2 cellular contexts compared by ENCODE assay signal in the genomic region with DNA sequence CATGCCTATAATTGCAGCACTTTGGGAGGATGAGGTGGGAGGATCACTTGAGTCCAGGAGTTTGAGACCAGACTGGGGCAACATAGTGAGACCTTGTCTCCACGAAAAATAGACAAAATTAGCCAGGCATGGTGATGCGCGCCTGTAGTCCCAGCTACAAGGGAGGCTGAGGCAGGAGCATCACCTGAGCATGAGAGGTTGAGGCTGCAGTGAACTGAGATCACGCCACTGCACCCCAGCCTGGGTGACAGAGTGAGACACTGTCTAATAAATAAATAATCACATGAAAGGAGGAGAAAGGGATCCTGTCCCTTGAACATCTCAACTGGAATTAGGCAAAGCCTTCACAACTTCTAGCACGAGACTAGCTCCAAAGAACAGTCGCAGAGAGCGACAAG.
TF ChIP-seq lines count a peak whose summit lies in the region.

No MANE protein-coding gene starts in this region.

TF ChIP-seq in GM23338, 12 proteins besides CTCF, POLR2A, EP300 and RAD21 (continues in another document):
- TF ChIP-seq ZNF331 (CRISPR knock-in tag; IDR thresholded peaks at IDR 0.05; ENCODE audit: low read depth) (no peak), JUNB (IDR thresholded peaks at IDR 0.05; ENCODE audit: unreplicated experiment) (no peak), CREB1 (CRISPR knock-in tag; IDR thresholded peaks at IDR 0.05; ENCODE audit: low read depth) (no peak), NANOG (IDR thresholded peaks at IDR 0.05; ENCODE audit: borderline replicate concordance) (no peak), EZH2phosphoT487 (IDR thresholded peaks at IDR 0.05; ENCODE audit: unreplicated experiment) (no peak), ZNF114 (CRISPR knock-in tag; IDR thresholded peaks at IDR 0.05) (no peak), POLR2AphosphoS5 (IDR thresholded peaks at IDR 0.05; ENCODE audit: low read depth) (no peak), STAT1 (IDR thresholded peaks at IDR 0.05; ENCODE audit: unreplicated experiment) (no peak)
- TF ChIP-seq, protein P1, sequence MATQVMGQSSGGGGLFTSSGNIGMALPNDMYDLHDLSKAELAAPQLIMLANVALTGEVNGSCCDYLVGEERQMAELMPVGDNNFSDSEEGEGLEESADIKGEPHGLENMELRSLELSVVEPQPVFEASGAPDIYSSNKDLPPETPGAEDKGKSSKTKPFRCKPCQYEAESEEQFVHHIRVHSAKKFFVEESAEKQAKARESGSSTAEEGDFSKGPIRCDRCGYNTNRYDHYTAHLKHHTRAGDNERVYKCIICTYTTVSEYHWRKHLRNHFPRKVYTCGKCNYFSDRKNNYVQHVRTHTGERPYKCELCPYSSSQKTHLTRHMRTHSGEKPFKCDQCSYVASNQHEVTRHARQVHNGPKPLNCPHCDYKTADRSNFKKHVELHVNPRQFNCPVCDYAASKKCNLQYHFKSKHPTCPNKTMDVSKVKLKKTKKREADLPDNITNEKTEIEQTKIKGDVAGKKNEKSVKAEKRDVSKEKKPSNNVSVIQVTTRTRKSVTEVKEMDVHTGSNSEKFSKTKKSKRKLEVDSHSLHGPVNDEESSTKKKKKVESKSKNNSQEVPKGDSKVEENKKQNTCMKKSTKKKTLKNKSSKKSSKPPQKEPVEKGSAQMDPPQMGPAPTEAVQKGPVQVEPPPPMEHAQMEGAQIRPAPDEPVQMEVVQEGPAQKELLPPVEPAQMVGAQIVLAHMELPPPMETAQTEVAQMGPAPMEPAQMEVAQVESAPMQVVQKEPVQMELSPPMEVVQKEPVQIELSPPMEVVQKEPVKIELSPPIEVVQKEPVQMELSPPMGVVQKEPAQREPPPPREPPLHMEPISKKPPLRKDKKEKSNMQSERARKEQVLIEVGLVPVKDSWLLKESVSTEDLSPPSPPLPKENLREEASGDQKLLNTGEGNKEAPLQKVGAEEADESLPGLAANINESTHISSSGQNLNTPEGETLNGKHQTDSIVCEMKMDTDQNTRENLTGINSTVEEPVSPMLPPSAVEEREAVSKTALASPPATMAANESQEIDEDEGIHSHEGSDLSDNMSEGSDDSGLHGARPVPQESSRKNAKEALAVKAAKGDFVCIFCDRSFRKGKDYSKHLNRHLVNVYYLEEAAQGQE (IDR thresholded peaks at IDR 0.05; ENCODE audit: unreplicated experiment) = no peak
- TF ChIP-seq, protein P2, sequence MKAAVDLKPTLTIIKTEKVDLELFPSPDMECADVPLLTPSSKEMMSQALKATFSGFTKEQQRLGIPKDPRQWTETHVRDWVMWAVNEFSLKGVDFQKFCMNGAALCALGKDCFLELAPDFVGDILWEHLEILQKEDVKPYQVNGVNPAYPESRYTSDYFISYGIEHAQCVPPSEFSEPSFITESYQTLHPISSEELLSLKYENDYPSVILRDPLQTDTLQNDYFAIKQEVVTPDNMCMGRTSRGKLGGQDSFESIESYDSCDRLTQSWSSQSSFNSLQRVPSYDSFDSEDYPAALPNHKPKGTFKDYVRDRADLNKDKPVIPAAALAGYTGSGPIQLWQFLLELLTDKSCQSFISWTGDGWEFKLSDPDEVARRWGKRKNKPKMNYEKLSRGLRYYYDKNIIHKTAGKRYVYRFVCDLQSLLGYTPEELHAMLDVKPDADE (IDR thresholded peaks at IDR 0.05) = no peak

TF ChIP-seq in H1, 55 proteins besides CTCF, POLR2A, EP300 and RAD21:
- no peak for TF ChIP-seq CTBP2 (IDR thresholded peaks at IDR 0.05; ENCODE audit: borderline replicate concordance, insufficient read depth, insufficient read length, low read length)
- no peak for TF ChIP-seq HDAC2 (IDR thresholded peaks at IDR 0.05; ENCODE audit: borderline replicate concordance in 1 of 2, low read depth in 2 of 2, low read length in 2 of 2)
- no peak for TF ChIP-seq FOSL1 (IDR thresholded peaks at IDR 0.05; ENCODE audit: insufficient read depth, low read depth, low read length)
- no peak for TF ChIP-seq GTF2F1 (IDR thresholded peaks at IDR 0.05; ENCODE audit: borderline replicate concordance, low read depth, low read length)
- no peak for TF ChIP-seq EGR1 (IDR thresholded peaks at IDR 0.05; ENCODE audit: borderline replicate concordance, low read depth, low read length)
- TF ChIP-seq PHF8 (conservative IDR thresholded peaks at IDR 0.05; ENCODE audit: low read depth, low read length) = no peak
- TF ChIP-seq, protein P3, sequence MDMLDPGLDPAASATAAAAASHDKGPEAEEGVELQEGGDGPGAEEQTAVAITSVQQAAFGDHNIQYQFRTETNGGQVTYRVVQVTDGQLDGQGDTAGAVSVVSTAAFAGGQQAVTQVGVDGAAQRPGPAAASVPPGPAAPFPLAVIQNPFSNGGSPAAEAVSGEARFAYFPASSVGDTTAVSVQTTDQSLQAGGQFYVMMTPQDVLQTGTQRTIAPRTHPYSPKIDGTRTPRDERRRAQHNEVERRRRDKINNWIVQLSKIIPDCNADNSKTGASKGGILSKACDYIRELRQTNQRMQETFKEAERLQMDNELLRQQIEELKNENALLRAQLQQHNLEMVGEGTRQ (IDR thresholded peaks at IDR 0.05; ENCODE audit: low read length) = no peak
- no peak for TF ChIP-seq NRF1 (IDR thresholded peaks at IDR 0.05; ENCODE audit: low read depth, low read length)
- TF ChIP-seq HDAC6 (IDR thresholded peaks at IDR 0.05; ENCODE audit: low read depth, low read length) = no peak
- no peak for TF ChIP-seq CHD2 (IDR thresholded peaks at IDR 0.05; ENCODE audit: low read length)
- TF ChIP-seq JUND (IDR thresholded peaks at IDR 0.05; ENCODE audit: low read length) = no peak
- no peak for TF ChIP-seq RXRA (IDR thresholded peaks at IDR 0.05; ENCODE audit: insufficient read depth, low read depth, low read length)
- no peak for TF ChIP-seq BRCA1 (IDR thresholded peaks at IDR 0.05; ENCODE audit: low read depth, low read length)
- no peak for TF ChIP-seq ZNF274 (IDR thresholded peaks at IDR 0.05; ENCODE audit: borderline replicate concordance, extremely low read depth, low read length)
- TF ChIP-seq SAP30 (IDR thresholded peaks at IDR 0.05; ENCODE audit: insufficient read depth, insufficient replicate concordance, low read length) = no peak
- no peak for TF ChIP-seq SRF (IDR thresholded peaks at IDR 0.05; ENCODE audit: low read depth, low read length)
- no peak for TF ChIP-seq EZH2 (IDR thresholded peaks at IDR 0.05; ENCODE audit: low read depth, low read length, severe bottlenecking)
TF ChIP-seq in H1: peak in this region for 0.
